ENCODE assay signal across 22 cellular contexts in the genomic region with DNA sequence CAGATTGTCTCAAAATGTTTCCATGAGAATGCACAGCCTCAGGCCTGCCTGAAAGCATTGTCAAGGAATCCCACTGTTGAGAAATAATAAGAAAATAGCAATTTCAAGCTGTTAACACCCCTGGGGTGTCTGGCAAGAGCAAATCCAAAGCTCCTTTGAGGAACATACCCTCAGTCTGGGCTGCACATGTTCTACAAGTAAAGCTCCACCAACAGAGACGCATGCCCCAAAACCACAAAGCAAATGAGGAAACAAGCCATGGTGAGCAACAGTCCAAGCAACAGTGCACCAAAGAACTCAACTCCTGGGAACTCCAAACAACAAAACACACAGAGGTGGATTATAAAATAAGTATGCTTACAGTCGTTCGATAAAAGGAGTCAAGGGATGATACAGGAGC. TPM values are rescaled to one million over a fixed set of nuclear protein-coding genes. Genes with fewer than 3 reads are reported as not detected.
DNase-seq lines count a peak whose midpoint lies in the region; ATAC-seq and TF ChIP-seq lines count a peak whose summit lies in the region.
"Had no signal": no experiment of that assay in that cellular context is flagged by ENCODE, and none has a peak within 500 bp of the region (broad histone marks: within the 10 kb centered on the region; RNA-seq: fewer than 3 reads in every experiment).

No MANE protein-coding gene starts in this region.

- H3K27ac ChIP-seq in GM23248 (no peak overlapping the region), lower lobe of right lung (no peak overlapping the region), gastroesophageal sphincter (no peak overlapping the region)
- H3K27ac ChIP-seq: epithelial cell of prostate, left ventricle myocardium inferior, tibial artery, WERI-Rb-1 had no signal

- H3K36me3 Mint-ChIP-seq in activated T-cell treated with anti-CD3 and anti-CD28 coated beads, Interleukin-2, amount 50 U/mL, for 4 hours (ENCODE audit: insufficient read depth): no peaks in the 10 kb centered on the region
- H3K36me3 Mint-ChIP-seq: activated naive CD8-positive, alpha-beta T cell; brain had no signal

- no peak for TF ChIP-seq EP300 in gastroesophageal sphincter (IDR thresholded peaks at IDR 0.05)

- H3K9me3 ChIP-seq in GM23248 (ENCODE audit: low read depth) (no peaks in the 10 kb centered on the region), lower lobe of right lung (no peaks in the 10 kb centered on the region), gastroesophageal sphincter (peaks cover 0 to 8% (median 0%) of the 10 kb centered on the region in 3 donors)
- H3K9me3 ChIP-seq: tibial artery had no signal

- WGBS in GM23248 (ENCODE audit: low coverage in 1 of 2, low lambda C conversion rate in 2 of 2, missing lambda C conversion rate in 2 of 2), 2 experiments: 7 to 11% methylated on average over 3 of the region's 3 CpGs
- WGBS in gastroesophageal sphincter (ENCODE audit: low coverage in 1 of 2), 2 donors: 62 to 72% methylated on average over 3 of the region's 3 CpGs

- H2AFZ ChIP-seq in GM23248: no peak overlapping the region

- no peak overlapping the region for H3K4me3 Mint-ChIP-seq in activated T-cell treated with anti-CD3 and anti-CD28 coated beads, Interleukin-2, amount 50 U/mL, for 4 hours
- H3K4me3 Mint-ChIP-seq: activated CD8-positive, alpha-beta T cell treated with anti-CD3 and anti-CD28 coated beads for 36 hours; activated naive CD8-positive, alpha-beta T cell; activated T-cell treated with anti-CD3 and anti-CD28 coated beads, Interleukin-2, amount 50 U/mL, for 72 hours; brain; stimulated activated memory B cell treated with anti-CD40 and anti-IgM and Interleukin-4, amounts not matched to agents 10 μg/mL and 1 μg/mL and 100 μg/mL, for 72 hours; T-helper 17 cell had no signal

- no peak for ATAC-seq in lower lobe of right lung
- no peak for ATAC-seq in gastroesophageal sphincter
- no peak for ATAC-seq in GM21360 (IDR thresholded peaks at IDR 0.05; ENCODE audit: unreplicated experiment)
- no peak for ATAC-seq in activated T-cell treated with anti-CD3 and anti-CD28 coated beads, Interleukin-2, amount 50 U/mL, for 4 hours
- ATAC-seq: activated CD8-positive, alpha-beta T cell treated with anti-CD3 and anti-CD28 coated beads for 36 hours; activated T-cell treated with anti-CD3 and anti-CD28 coated beads, Interleukin-2, amount 50 U/mL, for 72 hours; stimulated activated memory B cell treated with anti-CD40 and anti-IgM and Interleukin-4, amounts not matched to agents 10 μg/mL and 1 μg/mL and 100 μg/mL, for 72 hours; T-helper 17 cell had no signal

- TF ChIP-seq CTCF in AG10803 (conservative IDR thresholded peaks at IDR 0.05; ENCODE audit: low read length): no peak
- no peak for TF ChIP-seq CTCF in lower lobe of right lung (IDR thresholded peaks at IDR 0.05)
- no peak for TF ChIP-seq CTCF in gastroesophageal sphincter (IDR thresholded peaks at IDR 0.05)

- H3K27me3 ChIP-seq in GM23248 (replicated peaks; ENCODE audit: insufficient read depth) (no peaks in the 10 kb centered on the region), lower lobe of right lung (ENCODE audit: low read depth) (no peaks in the 10 kb centered on the region), gastroesophageal sphincter (no peaks in the 10 kb centered on the region)
- H3K27me3 ChIP-seq: tibial artery had no signal

- H3F3A ChIP-seq in GM23248 (ENCODE audit: insufficient read depth): peaks cover 23% of the 10 kb centered on the region; the same call in 1 of the 2 replicates

- no peak overlapping the region for H3K4me2 ChIP-seq in GM23248 (ENCODE audit: unreplicated experiment)

- no peaks in the 10 kb centered on the region for H3K4me1 Mint-ChIP-seq in activated T-cell treated with anti-CD3 and anti-CD28 coated beads, Interleukin-2, amount 50 U/mL, for 4 hours (ENCODE audit: low read depth)
- H3K4me1 Mint-ChIP-seq: stimulated activated memory B cell treated with anti-CD40 and anti-IgM and Interleukin-4, amounts not matched to agents 10 μg/mL and 1 μg/mL and 100 μg/mL, for 72 hours had no signal

- H3K27me3 Mint-ChIP-seq in activated T-cell treated with anti-CD3 and anti-CD28 coated beads, Interleukin-2, amount 50 U/mL, for 4 hours (ENCODE audit: low read depth): peaks cover 10% of the 10 kb centered on the region
- H3K27me3 Mint-ChIP-seq: activated naive CD8-positive, alpha-beta T cell; brain had no signal

- H3K4me3 ChIP-seq in AG10803 (ENCODE audit: low read length) (no peak overlapping the region), GM23248 (no peak overlapping the region), lower lobe of right lung (no peak overlapping the region), gastroesophageal sphincter (no peak overlapping the region)
- H3K4me3 ChIP-seq: left ventricle myocardium inferior, tibial artery had no signal

- no peak for TF ChIP-seq POLR2A in gastroesophageal sphincter (IDR thresholded peaks at IDR 0.05)

- H3K9ac ChIP-seq in GM23248: no peak overlapping the region

- H3K9me2 ChIP-seq in GM23248 (ENCODE audit: insufficient read depth): no peaks in the 10 kb centered on the region

- H3K79me2 ChIP-seq in GM23248 (ENCODE audit: insufficient read depth): no peaks in the 10 kb centered on the region

- H3K36me3 ChIP-seq in GM23248 (ENCODE audit: low read depth): no peaks in the 10 kb centered on the region
- no peaks in the 10 kb centered on the region for H3K36me3 ChIP-seq in lower lobe of right lung
- no peaks in the 10 kb centered on the region for H3K36me3 ChIP-seq in gastroesophageal sphincter
- H3K36me3 ChIP-seq: left ventricle myocardium inferior, tibial artery, WERI-Rb-1 had no signal

- H3K4me1 ChIP-seq in GM23248 (ENCODE audit: insufficient read depth): peaks cover 22% of the 10 kb centered on the region
- H3K4me1 ChIP-seq in lower lobe of right lung: peaks cover 18% of the 10 kb centered on the region
- peaks cover 0 to 28% (median 19%) of the 10 kb centered on the region in 3 donors for H3K4me1 ChIP-seq in gastroesophageal sphincter

- H3K9me3 Mint-ChIP-seq in activated T-cell treated with anti-CD3 and anti-CD28 coated beads, Interleukin-2, amount 50 U/mL, for 4 hours: peaks cover 12% of the 10 kb centered on the region

- DNase-seq in AG10803 (ENCODE audit: low read depth): peak; percentile 96
- peak; percentile 53 for DNase-seq in GM23248
- peak; percentile 77 for DNase-seq in SKM-1 treated with dmso at 0.1 percent for 144 hours (lab: John Stamatoyannopoulos, UW; ENCODE audit: unreplicated experiment)
- peak; percentile 64 for DNase-seq in medulla oblongata (ENCODE audit: extremely low spot score)
- no peak for DNase-seq in lower lobe of right lung
- no peak for DNase-seq in activated T-cell treated with anti-CD3 and anti-CD28 coated beads, Interleukin-2, amount 50 U/mL, for 4 hours
- DNase-seq: activated CD8-positive, alpha-beta T cell treated with anti-CD3 and anti-CD28 coated beads for 36 hours; activated T-cell treated with anti-CD3 and anti-CD28 coated beads, Interleukin-2, amount 50 U/mL, for 72 hours; left ventricle myocardium inferior; NCI-H1694 treated with DMSO at 0.1 percent for 48 hours; NCI-H446; SHP77; T-helper 17 cell; tibial artery; WERI-Rb-1 had no signal

- H4K20me1 ChIP-seq in GM23248 (ENCODE audit: insufficient read depth): no peaks in the 10 kb centered on the region

- intact Hi-C loops in lower lobe of right lung (cut with DNase I): no loop called here

- in situ Hi-C loops in GM23248 (cut with MboI): no loop called here

RNA-seq across cellular contexts. Expression of a gene that starts 40.3 kb away (rescaled TPM):
- total RNA-seq in GM23248 (2014; rRNA removed; shearing (Covaris generic)): 0.13 and 0.65 TPM in 2 replicates
- 0.70 and 0.73 TPM in 2 replicates for polyA plus RNA-seq in GM23248 (2016; fragmentation: Nextera tagmentation; extraction: Ambion mirVana)
- total RNA-seq in lower lobe of right lung (not detected), gastroesophageal sphincter (under 1 TPM; 0.12 to 0.52 (median 0.28) TPM)
- not detected for total RNA-seq in activated T-cell treated with anti-CD3 and anti-CD28 coated beads, Interleukin-2, amount 50 U/mL, for 4 hours
- total RNA-seq: activated CD8-positive, alpha-beta T cell treated with anti-CD3 and anti-CD28 coated beads for 36 hours; activated T-cell treated with anti-CD3 and anti-CD28 coated beads, Interleukin-2, amount 50 U/mL, for 72 hours; dermis microvascular lymphatic vessel endothelial cell; T-helper 17 cell had no signal

Comparison
In these comparisons a context has a peak if more than half of its experiments do, and no peak if none do; other contexts are left out.
1. DNase-seq: peak in AG10803 (single experiment), GM23248 (single experiment), SKM-1 treated with dmso at 0.1 percent for 144 hours (single experiment) and medulla oblongata (single experiment); none in lower lobe of right lung (single experiment) and activated T-cell treated with anti-CD3 and anti-CD28 coated beads, Interleukin-2, amount 50 U/mL, for 4 hours (single experiment).